Comparison of ENCODE assay signal across 8 cellular contexts in the genomic region with DNA sequence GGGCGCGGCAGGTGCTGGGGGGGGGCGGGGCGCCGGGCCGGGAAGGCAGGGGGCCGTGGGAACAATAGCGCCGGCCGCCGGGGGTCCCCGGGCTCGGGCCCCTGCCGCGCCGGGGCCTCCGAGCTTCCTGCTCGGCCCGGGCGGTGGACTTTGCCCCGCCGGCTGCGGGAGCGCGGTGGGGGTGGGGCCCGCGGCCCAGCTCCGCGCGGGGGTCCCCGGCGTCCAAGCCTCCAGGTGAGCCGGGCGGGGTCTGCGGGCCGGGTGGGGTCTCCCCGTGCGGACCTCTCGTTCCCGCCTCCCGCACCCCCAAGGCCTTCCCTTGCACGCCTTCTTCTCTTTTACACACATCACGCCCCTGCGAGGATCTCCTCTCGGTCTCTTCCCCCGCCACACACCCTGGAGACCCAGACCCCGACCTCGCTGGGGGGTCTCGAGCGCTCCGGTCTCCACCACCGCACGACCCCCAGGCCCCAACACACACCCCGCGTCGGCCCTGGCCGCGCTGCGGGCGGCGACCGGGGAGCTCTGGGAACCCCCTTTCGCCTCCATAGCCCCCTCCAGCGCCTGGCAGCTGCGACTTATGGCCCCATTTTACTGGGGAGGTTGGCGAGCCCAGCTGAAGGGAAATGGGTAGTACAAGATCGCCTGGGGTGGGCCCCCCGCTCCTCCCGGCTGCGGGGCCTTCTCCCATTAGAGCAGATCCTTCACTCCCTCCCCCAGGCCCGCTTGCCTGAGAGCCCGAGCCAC. TPM values are rescaled to one million over a fixed set of nuclear protein-coding genes. Genes with fewer than 3 reads are reported as not detected.
DNase-seq lines count a peak whose midpoint lies in the region; ATAC-seq, FAIRE-seq and TF ChIP-seq lines count a peak whose summit lies in the region.

No MANE protein-coding gene starts in this region.

- H3K27me3 ChIP-seq in ascending aorta: peaks cover 5% of the 10 kb centered on the region

- FAIRE-seq in A549 (lab: Jason Lieb, UNC) (no peak), RCC 7860 (lab: Jason Lieb, UNC) (no peak)

- peaks cover 9% of the 10 kb centered on the region for H3K4me1 Mint-ChIP-seq in memory B cell
- no peaks in the 10 kb centered on the region for H3K4me1 Mint-ChIP-seq in HFFc6 (ENCODE audit: low read depth)

- H3K4me1 ChIP-seq in A549 (0 out of 3 replicates have a peak, but pooled peaks cover 5% of the 10 kb centered on the region), ascending aorta (no peaks in the 10 kb centered on the region)

- H3K4me3 Mint-ChIP-seq in memory B cell: peak overlapping the region; percentile 82
- H3K4me3 Mint-ChIP-seq in HFFc6: no peak overlapping the region

- peak overlapping the region; percentile 80 to 91 for H3K27ac ChIP-seq in A549
- no peak overlapping the region for H3K27ac ChIP-seq in ascending aorta

- peaks cover 2% of the 10 kb centered on the region for H3K9me3 Mint-ChIP-seq in memory B cell
- no peaks in the 10 kb centered on the region for H3K9me3 Mint-ChIP-seq in HFFc6

- no peak for ATAC-seq in A549
- peak; percentile 35 for ATAC-seq in memory B cell (ENCODE audit: low read depth)

- H3K9me3 ChIP-seq in A549 (no peaks in the 10 kb centered on the region), ascending aorta (no peaks in the 10 kb centered on the region)

- intact Hi-C loops in ascending aorta (cut with DNase I): no loop called here

- TF ChIP-seq POLR2A in A549 (IDR thresholded peaks at IDR 0.05; ENCODE audit: low read length): no peak

- TF ChIP-seq CTCF in A549 (IDR thresholded peaks at IDR 0.05) (no peak), GM20000 (IDR thresholded peaks at IDR 0.05; ENCODE audit: extremely low read depth, missing control alignments) (no peak), ascending aorta (IDR thresholded peaks at IDR 0.05) (no peak), HFFc6 (IDR thresholded peaks at IDR 0.05) (no peak)

- 48% methylated on average over 28 of the region's 72 CpGs for WGBS in A549 (ENCODE audit: missing lambda C conversion rate)

- no peak for DNase-seq in A549 (ENCODE audit: low read depth in 1 of 2, low spot score in 1 of 2)
- peak; percentile 68 for DNase-seq in GM20000 (ENCODE audit: low spot score)
- no peak for DNase-seq in ascending aorta (ENCODE audit: low spot score in 2 of 2)
- DNase-seq in memory B cell (ENCODE audit: low spot score in 2 of 2): no peak
- no peak for DNase-seq in SIG-M5 treated with dmso at 0.1 percent for 504 hours (lab: John Stamatoyannopoulos, UW; ENCODE audit: unreplicated experiment)
- no peak for DNase-seq in RPMI8226
- no peak for DNase-seq in RCC 7860 (ENCODE audit: low spot score)
- DNase-seq in HFFc6: no peak

- TF ChIP-seq RAD21 in A549 (conservative IDR thresholded peaks at IDR 0.05 in 1 of 2, IDR thresholded peaks at IDR 0.05 in 1 of 2): no peak

- no peak for TF ChIP-seq EP300 in A549 (IDR thresholded peaks at IDR 0.05)

- H3K27ac Mint-ChIP-seq in memory B cell: no peak overlapping the region
- no peak overlapping the region for H3K27ac Mint-ChIP-seq in HFFc6

- H3K4me2 ChIP-seq in A549: peak overlapping the region; percentile 93

- H3K36me3 ChIP-seq in ascending aorta: no peaks in the 10 kb centered on the region

- peaks cover 36% of the 10 kb centered on the region for H3K27me3 Mint-ChIP-seq in memory B cell
- peaks cover 26% of the 10 kb centered on the region for H3K27me3 Mint-ChIP-seq in HFFc6 (ENCODE audit: insufficient read depth)

- H3K4me3 ChIP-seq in A549 (peak overlapping the region; percentile 85), ascending aorta (peak overlapping the region; percentile 22 to 43)

- POLR2A ChIA-PET in A549 (lab: Yijun Ruan, JAX): interaction anchor here (1.0 kb wide), 1 partner anchor 91 kb away, joined by 4 read pairs; no protein-coding TSS in a partner anchor

- CTCF ChIA-PET in A549 (lab: Yijun Ruan, JAX): interaction anchor here (0.9 to 4.0 kb wide), 6 partner anchors 11 to 494 kb away, joined by 3 to 26 read pairs (median 5); a partner anchor contains a TSS

- H3K36me3 Mint-ChIP-seq in memory B cell (no peaks in the 10 kb centered on the region), HFFc6 (ENCODE audit: low read depth) (no peaks in the 10 kb centered on the region)

TF ChIP-seq in A549, 52 proteins besides CTCF, POLR2A, EP300 and RAD21:
- TF ChIP-seq ZSCAN20 (CRISPR knock-in tag; IDR thresholded peaks at IDR 0.05) (no peak), ZNF302 (CRISPR knock-in tag; IDR thresholded peaks at IDR 0.05) (no peak)
TF ChIP-seq in A549: peak in this region for 0.

RNA-seq across cellular contexts. Expression of a gene that starts 0.7 kb away (rescaled TPM):
- polyA plus RNA-seq in A549 (2011; rRNA removed) (0.81 and 1.3 TPM in 2 replicates), A549 (2017; fragmentation: RNase III; extraction: RNeasy Plus Mini Kit Qiagen cat#74134 plus additional on column Dnase treatment) (2.4 to 3.6 TPM (median 2.9 TPM) in 3 replicates)
- polyA plus RNA-seq in A549 (2012; cell fraction: cytosol; rRNA removed): 2.4 and 3.2 TPM in 2 replicates
- 6.8 and 10.1 TPM in 2 replicates for polyA plus RNA-seq in A549 (2012; cell fraction: nucleus; rRNA removed)
- 0.79 and 1.5 TPM in 2 replicates for polyA minus RNA-seq in A549 (2011; rRNA and poly(A)+ RNA removed)
- not detected for total RNA-seq in ascending aorta
- total RNA-seq in HFFc6 (2021; fragmentation: NEBNext Ultra II Directional; extraction: Animal tissue kit (Norgen Biotek cat#: 25700)): not detected

RNA-seq across cellular contexts. Expression of a gene that starts 33.0 kb away (rescaled TPM):
- polyA plus RNA-seq in A549 (2011; rRNA removed) (13.9 and 15.0 TPM in 2 replicates), A549 (2017; fragmentation: RNase III; extraction: RNeasy Plus Mini Kit Qiagen cat#74134 plus additional on column Dnase treatment) (21.2 to 22.2 TPM (median 21.6 TPM) in 3 replicates)
- 34.6 and 39.0 TPM in 2 replicates for polyA plus RNA-seq in A549 (2012; cell fraction: cytosol; rRNA removed)
- polyA plus RNA-seq in A549 (2012; cell fraction: nucleus; rRNA removed): 124 and 162 TPM in 2 replicates
- 32.8 and 40.7 TPM in 2 replicates for polyA minus RNA-seq in A549 (2011; rRNA and poly(A)+ RNA removed)
- total RNA-seq in ascending aorta: 18.4 TPM
- 10 to 100 TPM; 35.1 to 39.8 (median 36.3) TPM for total RNA-seq in HFFc6 (2021; fragmentation: NEBNext Ultra II Directional; extraction: Animal tissue kit (Norgen Biotek cat#: 25700))

RNA-seq across cellular contexts. Expression of a gene that starts 33.2 kb away (rescaled TPM):
- polyA plus RNA-seq in A549 (2011; rRNA removed) (28.5 and 48.6 TPM in 2 replicates), A549 (2017; fragmentation: RNase III; extraction: RNeasy Plus Mini Kit Qiagen cat#74134 plus additional on column Dnase treatment) (85.0 to 109 TPM (median 99.3 TPM) in 3 replicates)
- 27.2 and 39.2 TPM in 2 replicates for polyA plus RNA-seq in A549 (2012; cell fraction: cytosol; rRNA removed)
- polyA plus RNA-seq in A549 (2012; cell fraction: nucleus; rRNA removed): 8.5 and 33.8 TPM in 2 replicates
- polyA minus RNA-seq in A549 (2011; rRNA and poly(A)+ RNA removed): 4.1 and 4.2 TPM in 2 replicates
- total RNA-seq in ascending aorta: not detected
- 100 to 1,000 TPM in 5 of 6 experiments, 10 to 100 TPM in 1; 82.1 to 138 (median 110) TPM for total RNA-seq in HFFc6 (2021; fragmentation: NEBNext Ultra II Directional; extraction: Animal tissue kit (Norgen Biotek cat#: 25700))

RNA-seq across cellular contexts. Expression of a gene that starts 37.2 kb away (rescaled TPM):
- not detected in 2 replicates for polyA plus RNA-seq in A549 (2011; rRNA removed)
- polyA plus RNA-seq in A549 (2012; cell fraction: cytosol; rRNA removed): 0.05 and 0.08 TPM in 2 replicates
- polyA plus RNA-seq in A549 (2012; cell fraction: nucleus; rRNA removed): 0.32 and 0.39 TPM in 2 replicates
- polyA plus RNA-seq in A549 (2017; fragmentation: RNase III; extraction: RNeasy Plus Mini Kit Qiagen cat#74134 plus additional on column Dnase treatment): 0.19 to 0.41 TPM (median 0.26 TPM) in 3 replicates
- not detected in 2 replicates for polyA minus RNA-seq in A549 (2011; rRNA and poly(A)+ RNA removed)
- total RNA-seq in ascending aorta: not detected
- total RNA-seq in HFFc6 (2021; fragmentation: NEBNext Ultra II Directional; extraction: Animal tissue kit (Norgen Biotek cat#: 25700)): not detected

RNA-seq across cellular contexts. Expression of a gene that starts 40.5 kb away (rescaled TPM):
- polyA plus RNA-seq in A549 (2011; rRNA removed): 44.4 and 47.2 TPM in 2 replicates
- polyA plus RNA-seq in A549 (2012; cell fraction: cytosol; rRNA removed): 57.5 and 63.0 TPM in 2 replicates
- polyA plus RNA-seq in A549 (2012; cell fraction: nucleus; rRNA removed): 163 and 178 TPM in 2 replicates
- polyA plus RNA-seq in A549 (2017; fragmentation: RNase III; extraction: RNeasy Plus Mini Kit Qiagen cat#74134 plus additional on column Dnase treatment): 39.4 to 47.6 TPM (median 41.4 TPM) in 3 replicates
- polyA minus RNA-seq in A549 (2011; rRNA and poly(A)+ RNA removed): 129 and 144 TPM in 2 replicates
- total RNA-seq in ascending aorta: 26.6 TPM
- 1 to 10 TPM; 1.8 to 6.7 (median 4.4) TPM for total RNA-seq in HFFc6 (2021; fragmentation: NEBNext Ultra II Directional; extraction: Animal tissue kit (Norgen Biotek cat#: 25700))

Comparison
In these comparisons a context has a peak if more than half of its experiments do, and no peak if none do; other contexts are left out.
1. H3K27ac ChIP-seq: peak in A549 (2 of 2); none in ascending aorta (0 of 2).
2. RNA of a gene that starts 33.2 kb away (total RNA-seq): 82.1 to 138 TPM in HFFc6; not detected in ascending aorta (single experiment); every median in the first group is over 10 times any median in the second.